ENCODE assay signal across 1 cellular context in the genomic region with DNA sequence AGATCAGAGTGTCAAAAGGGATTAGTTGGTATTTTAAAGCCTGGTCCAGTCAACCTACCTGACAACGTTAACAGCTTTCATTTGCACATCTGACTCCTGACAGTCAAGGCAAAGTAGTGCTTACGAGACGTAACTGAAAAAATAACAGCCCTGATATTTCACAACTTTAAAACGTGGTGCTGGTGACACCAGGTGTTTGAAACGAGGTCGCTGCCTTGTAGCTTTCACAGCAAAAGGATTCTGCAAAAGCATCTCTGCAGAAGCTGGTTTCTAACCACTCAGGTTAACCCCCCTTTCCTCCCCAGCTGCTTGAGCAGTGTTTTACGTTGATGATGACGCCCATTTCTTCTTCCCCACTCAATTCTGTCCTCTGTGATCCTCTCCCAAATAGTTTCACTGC.
TF ChIP-seq lines count a peak whose summit lies in the region.

No MANE protein-coding gene starts in this region.

TF ChIP-seq in GM23338, 12 proteins besides CTCF, POLR2A, EP300 and RAD21 (continued from another document):
- TF ChIP-seq, protein P1, sequence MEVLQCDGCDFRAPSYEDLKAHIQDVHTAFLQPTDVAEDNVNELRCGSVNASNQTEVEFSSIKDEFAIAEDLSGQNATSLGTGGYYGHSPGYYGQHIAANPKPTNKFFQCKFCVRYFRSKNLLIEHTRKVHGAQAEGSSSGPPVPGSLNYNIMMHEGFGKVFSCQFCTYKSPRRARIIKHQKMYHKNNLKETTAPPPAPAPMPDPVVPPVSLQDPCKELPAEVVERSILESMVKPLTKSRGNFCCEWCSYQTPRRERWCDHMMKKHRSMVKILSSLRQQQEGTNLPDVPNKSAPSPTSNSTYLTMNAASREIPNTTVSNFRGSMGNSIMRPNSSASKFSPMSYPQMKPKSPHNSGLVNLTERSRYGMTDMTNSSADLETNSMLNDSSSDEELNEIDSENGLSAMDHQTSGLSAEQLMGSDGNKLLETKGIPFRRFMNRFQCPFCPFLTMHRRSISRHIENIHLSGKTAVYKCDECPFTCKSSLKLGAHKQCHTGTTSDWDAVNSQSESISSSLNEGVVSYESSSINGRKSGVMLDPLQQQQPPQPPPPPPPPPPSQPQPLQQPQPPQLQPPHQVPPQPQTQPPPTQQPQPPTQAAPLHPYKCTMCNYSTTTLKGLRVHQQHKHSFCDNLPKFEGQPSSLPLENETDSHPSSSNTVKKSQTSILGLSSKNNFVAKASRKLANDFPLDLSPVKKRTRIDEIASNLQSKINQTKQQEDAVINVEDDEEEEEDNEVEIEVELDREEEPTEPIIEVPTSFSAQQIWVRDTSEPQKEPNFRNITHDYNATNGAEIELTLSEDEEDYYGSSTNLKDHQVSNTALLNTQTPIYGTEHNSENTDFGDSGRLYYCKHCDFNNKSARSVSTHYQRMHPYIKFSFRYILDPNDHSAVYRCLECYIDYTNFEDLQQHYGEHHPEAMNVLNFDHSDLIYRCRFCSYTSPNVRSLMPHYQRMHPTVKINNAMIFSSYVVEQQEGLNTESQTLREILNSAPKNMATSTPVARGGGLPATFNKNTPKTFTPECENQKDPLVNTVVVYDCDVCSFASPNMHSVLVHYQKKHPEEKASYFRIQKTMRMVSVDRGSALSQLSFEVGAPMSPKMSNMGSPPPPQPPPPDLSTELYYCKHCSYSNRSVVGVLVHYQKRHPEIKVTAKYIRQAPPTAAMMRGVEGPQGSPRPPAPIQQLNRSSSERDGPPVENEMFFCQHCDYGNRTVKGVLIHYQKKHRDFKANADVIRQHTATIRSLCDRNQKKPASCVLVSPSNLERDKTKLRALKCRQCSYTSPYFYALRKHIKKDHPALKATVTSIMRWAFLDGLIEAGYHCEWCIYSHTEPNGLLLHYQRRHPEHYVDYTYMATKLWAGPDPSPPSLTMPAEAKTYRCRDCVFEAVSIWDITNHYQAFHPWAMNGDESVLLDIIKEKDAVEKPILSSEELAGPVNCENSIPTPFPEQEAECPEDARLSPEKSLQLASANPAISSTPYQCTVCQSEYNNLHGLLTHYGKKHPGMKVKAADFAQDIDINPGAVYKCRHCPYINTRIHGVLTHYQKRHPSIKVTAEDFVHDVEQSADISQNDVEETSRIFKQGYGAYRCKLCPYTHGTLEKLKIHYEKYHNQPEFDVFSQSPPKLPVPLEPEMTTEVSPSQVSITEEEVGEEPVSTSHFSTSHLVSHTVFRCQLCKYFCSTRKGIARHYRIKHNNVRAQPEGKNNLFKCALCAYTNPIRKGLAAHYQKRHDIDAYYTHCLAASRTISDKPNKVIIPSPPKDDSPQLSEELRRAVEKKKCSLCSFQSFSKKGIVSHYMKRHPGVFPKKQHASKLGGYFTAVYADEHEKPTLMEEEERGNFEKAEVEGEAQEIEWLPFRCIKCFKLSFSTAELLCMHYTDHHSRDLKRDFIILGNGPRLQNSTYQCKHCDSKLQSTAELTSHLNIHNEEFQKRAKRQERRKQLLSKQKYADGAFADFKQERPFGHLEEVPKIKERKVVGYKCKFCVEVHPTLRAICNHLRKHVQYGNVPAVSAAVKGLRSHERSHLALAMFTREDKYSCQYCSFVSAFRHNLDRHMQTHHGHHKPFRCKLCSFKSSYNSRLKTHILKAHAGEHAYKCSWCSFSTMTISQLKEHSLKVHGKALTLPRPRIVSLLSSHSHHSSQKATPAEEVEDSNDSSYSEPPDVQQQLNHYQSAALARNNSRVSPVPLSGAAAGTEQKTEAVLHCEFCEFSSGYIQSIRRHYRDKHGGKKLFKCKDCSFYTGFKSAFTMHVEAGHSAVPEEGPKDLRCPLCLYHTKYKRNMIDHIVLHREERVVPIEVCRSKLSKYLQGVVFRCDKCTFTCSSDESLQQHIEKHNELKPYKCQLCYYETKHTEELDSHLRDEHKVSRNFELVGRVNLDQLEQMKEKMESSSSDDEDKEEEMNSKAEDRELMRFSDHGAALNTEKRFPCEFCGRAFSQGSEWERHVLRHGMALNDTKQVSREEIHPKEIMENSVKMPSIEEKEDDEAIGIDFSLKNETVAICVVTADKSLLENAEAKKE (CRISPR knock-in tag; IDR thresholded peaks at IDR 0.05) = no peak
- TF ChIP-seq, protein P2, sequence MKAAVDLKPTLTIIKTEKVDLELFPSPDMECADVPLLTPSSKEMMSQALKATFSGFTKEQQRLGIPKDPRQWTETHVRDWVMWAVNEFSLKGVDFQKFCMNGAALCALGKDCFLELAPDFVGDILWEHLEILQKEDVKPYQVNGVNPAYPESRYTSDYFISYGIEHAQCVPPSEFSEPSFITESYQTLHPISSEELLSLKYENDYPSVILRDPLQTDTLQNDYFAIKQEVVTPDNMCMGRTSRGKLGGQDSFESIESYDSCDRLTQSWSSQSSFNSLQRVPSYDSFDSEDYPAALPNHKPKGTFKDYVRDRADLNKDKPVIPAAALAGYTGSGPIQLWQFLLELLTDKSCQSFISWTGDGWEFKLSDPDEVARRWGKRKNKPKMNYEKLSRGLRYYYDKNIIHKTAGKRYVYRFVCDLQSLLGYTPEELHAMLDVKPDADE (IDR thresholded peaks at IDR 0.05) = no peak
- TF ChIP-seq NANOG (IDR thresholded peaks at IDR 0.05; ENCODE audit: borderline replicate concordance) (no peak), EZH2 (IDR thresholded peaks at IDR 0.05; ENCODE audit: low read depth, unreplicated experiment) (no peak), ZNF331 (CRISPR knock-in tag; IDR thresholded peaks at IDR 0.05; ENCODE audit: low read depth) (no peak), ZNF114 (CRISPR knock-in tag; IDR thresholded peaks at IDR 0.05) (no peak), EZH2phosphoT487 (IDR thresholded peaks at IDR 0.05; ENCODE audit: unreplicated experiment) (no peak), POLR2AphosphoS5 (IDR thresholded peaks at IDR 0.05; ENCODE audit: low read depth) (no peak)
- TF ChIP-seq, protein P3, sequence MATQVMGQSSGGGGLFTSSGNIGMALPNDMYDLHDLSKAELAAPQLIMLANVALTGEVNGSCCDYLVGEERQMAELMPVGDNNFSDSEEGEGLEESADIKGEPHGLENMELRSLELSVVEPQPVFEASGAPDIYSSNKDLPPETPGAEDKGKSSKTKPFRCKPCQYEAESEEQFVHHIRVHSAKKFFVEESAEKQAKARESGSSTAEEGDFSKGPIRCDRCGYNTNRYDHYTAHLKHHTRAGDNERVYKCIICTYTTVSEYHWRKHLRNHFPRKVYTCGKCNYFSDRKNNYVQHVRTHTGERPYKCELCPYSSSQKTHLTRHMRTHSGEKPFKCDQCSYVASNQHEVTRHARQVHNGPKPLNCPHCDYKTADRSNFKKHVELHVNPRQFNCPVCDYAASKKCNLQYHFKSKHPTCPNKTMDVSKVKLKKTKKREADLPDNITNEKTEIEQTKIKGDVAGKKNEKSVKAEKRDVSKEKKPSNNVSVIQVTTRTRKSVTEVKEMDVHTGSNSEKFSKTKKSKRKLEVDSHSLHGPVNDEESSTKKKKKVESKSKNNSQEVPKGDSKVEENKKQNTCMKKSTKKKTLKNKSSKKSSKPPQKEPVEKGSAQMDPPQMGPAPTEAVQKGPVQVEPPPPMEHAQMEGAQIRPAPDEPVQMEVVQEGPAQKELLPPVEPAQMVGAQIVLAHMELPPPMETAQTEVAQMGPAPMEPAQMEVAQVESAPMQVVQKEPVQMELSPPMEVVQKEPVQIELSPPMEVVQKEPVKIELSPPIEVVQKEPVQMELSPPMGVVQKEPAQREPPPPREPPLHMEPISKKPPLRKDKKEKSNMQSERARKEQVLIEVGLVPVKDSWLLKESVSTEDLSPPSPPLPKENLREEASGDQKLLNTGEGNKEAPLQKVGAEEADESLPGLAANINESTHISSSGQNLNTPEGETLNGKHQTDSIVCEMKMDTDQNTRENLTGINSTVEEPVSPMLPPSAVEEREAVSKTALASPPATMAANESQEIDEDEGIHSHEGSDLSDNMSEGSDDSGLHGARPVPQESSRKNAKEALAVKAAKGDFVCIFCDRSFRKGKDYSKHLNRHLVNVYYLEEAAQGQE (IDR thresholded peaks at IDR 0.05; ENCODE audit: unreplicated experiment) = no peak
